8 cellular contexts compared by ENCODE assay signal in genomic region chr3:71210257-71211002, GRCh38.
DNase-seq lines count a peak whose midpoint lies in the region; ATAC-seq and TF ChIP-seq lines count a peak whose summit lies in the region.

No MANE protein-coding gene starts in this region.

- no peak overlapping the region for H3K4me3 ChIP-seq in AG10803 (ENCODE audit: low read length)
- no peak overlapping the region for H3K4me3 ChIP-seq in fibroblast of lung (replicated peaks in 1 of 4; ENCODE audit: control extremely low read depth in 1 of 4, insufficient read depth in 1 of 4, low read depth in 3 of 4, low read length in 4 of 4)
- peak overlapping the region; percentile 8 to 16 for H3K4me3 ChIP-seq in neutrophil (ENCODE audit: low read depth in 1 of 2, low read length in 1 of 2)
- H3K4me3 ChIP-seq in HAP-1: no peak overlapping the region

- H3K27me3 ChIP-seq in fibroblast of lung (ENCODE audit: control insufficient read depth, insufficient read depth, low read length) (no peaks in the 10 kb centered on the region), neutrophil (no peaks in the 10 kb centered on the region), HAP-1 (ENCODE audit: low read depth) (no peaks in the 10 kb centered on the region)

- H3K36me3 ChIP-seq in fibroblast of lung (ENCODE audit: control insufficient read depth, insufficient read depth, low read length) (no peaks in the 10 kb centered on the region), neutrophil (no peaks in the 10 kb centered on the region), HAP-1 (replicated peaks) (no peaks in the 10 kb centered on the region)

- H3K4me1 ChIP-seq in fibroblast of lung (ENCODE audit: control insufficient read depth, extremely low read depth, insufficient read depth, low read length): no peaks in the 10 kb centered on the region
- H3K4me1 ChIP-seq in neutrophil (ENCODE audit: control insufficient read depth in 1 of 2, insufficient read depth in 1 of 2, low read depth in 1 of 2, low read length in 1 of 2): peaks cover 33 to 38% of the 10 kb centered on the region in 2 experiments
- peaks cover 6% of the 10 kb centered on the region; the same call in 1 of the 2 replicates for H3K4me1 ChIP-seq in HAP-1

- no peak overlapping the region for H3K4me2 ChIP-seq in fibroblast of lung (ENCODE audit: extremely low read depth, insufficient read depth, low read length)

- ATAC-seq in HG02884 (IDR thresholded peaks at IDR 0.05; ENCODE audit: unreplicated experiment): no peak

- H3K27ac ChIP-seq in fibroblast of lung (ENCODE audit: insufficient read depth, low read length) (no peak overlapping the region), neutrophil (peak overlapping the region; percentile 80)

- H3K79me2 ChIP-seq in fibroblast of lung (ENCODE audit: control insufficient read depth, insufficient read depth, low read length): no peaks in the 10 kb centered on the region

- H3K9ac ChIP-seq in fibroblast of lung (ENCODE audit: insufficient read depth, low read length): no peak overlapping the region

- H3K9me3 ChIP-seq in fibroblast of lung (ENCODE audit: control insufficient read depth, insufficient read depth, low read depth, low read length) (no peaks in the 10 kb centered on the region), neutrophil (no peaks in the 10 kb centered on the region), HAP-1 (no peaks in the 10 kb centered on the region)

- DNase-seq in AG10803 (ENCODE audit: low read depth): peak; percentile 63
- peak; percentile 49 to 79 for DNase-seq in NOMO-1 (lab: John Stamatoyannopoulos, UW; ENCODE audit: unreplicated experiment in 2 of 2)
- DNase-seq in fibroblast of lung (ENCODE audit: low read depth in 2 of 2): peak; percentile 56 to 90
- no peak for DNase-seq in HAP-1 (ENCODE audit: low spot score in 2 of 2)
- no peak for DNase-seq in NCI-H1694 (lab: John Stamatoyannopoulos, UW)
- no peak for DNase-seq in effector CD4-positive, alpha-beta T cell

- TF ChIP-seq CTCF in AG10803 (conservative IDR thresholded peaks at IDR 0.05; ENCODE audit: low read length) (peak; percentile 43), fibroblast of lung (conservative IDR thresholded peaks at IDR 0.05 in 1 of 2, IDR thresholded peaks at IDR 0.05 in 1 of 2; ENCODE audit: low read depth in 1 of 2, low read length in 2 of 2) (peak in 1 of 2 donors; percentile 26), neutrophil (IDR thresholded peaks at IDR 0.05) (no peak)

- H4K20me1 ChIP-seq in fibroblast of lung (ENCODE audit: control insufficient read depth, extremely low read depth, insufficient read depth, low read length): no peaks in the 10 kb centered on the region

- in situ Hi-C loops in HAP-1 (cut with MboI; ENCODE audit: low sequenced_read_pairs): no loop called here

- peak overlapping the region; percentile 24 for H2AFZ ChIP-seq in fibroblast of lung (ENCODE audit: low read length)

Comparison
In these comparisons a context has a peak if more than half of its experiments do, and no peak if none do; other contexts are left out.
1. DNase-seq: peak in AG10803 (single experiment), NOMO-1 (2 of 2) and fibroblast of lung (2 of 2); none in HAP-1 (0 of 2), NCI-H1694 (single experiment) and effector CD4-positive, alpha-beta T cell (single experiment).
2. H3K4me3 ChIP-seq: peak in neutrophil (2 of 2); none in AG10803 (single experiment), fibroblast of lung (0 of 4) and HAP-1 (single experiment).